14 cellular contexts compared by ENCODE assay signal in genomic region chr5:151779531-151780125, GRCh38. TPM values are rescaled to one million over a fixed set of nuclear protein-coding genes. Genes with fewer than 3 reads are reported as not detected.
DNase-seq lines count a peak whose midpoint lies in the region; ATAC-seq, FAIRE-seq and TF ChIP-seq lines count a peak whose summit lies in the region.
"Had no signal": no experiment of that assay in that cellular context is flagged by ENCODE, and none has a peak within 500 bp of the region (broad histone marks: within the 10 kb centered on the region; RNA-seq: fewer than 3 reads in every experiment).

No MANE protein-coding gene starts in this region.

- H3K36me3 Mint-ChIP-seq in activated naive CD4-positive, alpha-beta T cell treated with anti-CD3 and anti-CD28 coated beads for 36 hours (ENCODE audit: low read depth) = peaks cover 32% of the 10 kb centered on the region
- H3K36me3 Mint-ChIP-seq in astrocyte (ENCODE audit: low read depth, unreplicated experiment) = peaks cover 3% of the 10 kb centered on the region
- peaks cover 36% of the 10 kb centered on the region for H3K36me3 Mint-ChIP-seq in stimulated activated memory B cell treated with anti-CD40 and anti-IgM and Interleukin-4, amounts not matched to agents 10 μg/mL and 1 μg/mL and 100 μg/mL, for 72 hours

- no peak for FAIRE-seq in astrocyte (lab: Jason Lieb, UNC)

- H3K4me2 ChIP-seq in astrocyte (ENCODE audit: low read length) = no peak overlapping the region

- H2AFZ ChIP-seq in astrocyte (ENCODE audit: low read depth, low read length) = no peak overlapping the region

- H3K79me2 ChIP-seq in astrocyte (ENCODE audit: insufficient read depth, low read length) = peaks cover 100% of the 10 kb centered on the region

- H3K27ac ChIP-seq in astrocyte (ENCODE audit: low read depth, low read length) (no peak overlapping the region), substantia nigra (ENCODE audit: low read depth, low read length, poor library complexity, severe bottlenecking) (no peak overlapping the region)

- H3K4me3 Mint-ChIP-seq in activated naive CD4-positive, alpha-beta T cell treated with anti-CD3 and anti-CD28 coated beads for 36 hours = no peak overlapping the region
- H3K4me3 Mint-ChIP-seq in astrocyte (ENCODE audit: unreplicated experiment) = peak overlapping the region; percentile 1
- peak overlapping the region; percentile 41 for H3K4me3 Mint-ChIP-seq in stimulated activated memory B cell treated with anti-CD40 and anti-IgM and Interleukin-4, amounts not matched to agents 10 μg/mL and 1 μg/mL and 100 μg/mL, for 72 hours

- TF ChIP-seq CTCF in astrocyte (IDR thresholded peaks at IDR 0.05; ENCODE audit: insufficient read depth, low read depth, low read length) = no peak

- ATAC-seq in HG02610 (IDR thresholded peaks at IDR 0.05; ENCODE audit: unreplicated experiment) = peak; percentile 71
- ATAC-seq in stimulated activated memory B cell treated with anti-CD40 and anti-IgM and Interleukin-4, amounts not matched to agents 10 μg/mL and 1 μg/mL and 100 μg/mL, for 72 hours = no peak
- ATAC-seq: HCT116, SK-N-SH treated with all-trans-retinoic acid at 6 μM for 48 hours had no signal

- no peaks in the 10 kb centered on the region for H3K9me3 Mint-ChIP-seq in activated naive CD4-positive, alpha-beta T cell treated with anti-CD3 and anti-CD28 coated beads for 36 hours
- no peaks in the 10 kb centered on the region for H3K9me3 Mint-ChIP-seq in astrocyte (ENCODE audit: unreplicated experiment)
- H3K9me3 Mint-ChIP-seq in stimulated activated memory B cell treated with anti-CD40 and anti-IgM and Interleukin-4, amounts not matched to agents 10 μg/mL and 1 μg/mL and 100 μg/mL, for 72 hours = no peaks in the 10 kb centered on the region

- peaks cover 8% of the 10 kb centered on the region for H3K36me3 ChIP-seq in astrocyte (ENCODE audit: insufficient read depth, low read length)

- no peaks in the 10 kb centered on the region for H3K27me3 Mint-ChIP-seq in activated naive CD4-positive, alpha-beta T cell treated with anti-CD3 and anti-CD28 coated beads for 36 hours (ENCODE audit: low read depth)
- no peaks in the 10 kb centered on the region for H3K27me3 Mint-ChIP-seq in astrocyte (ENCODE audit: low read depth, unreplicated experiment)
- no peaks in the 10 kb centered on the region for H3K27me3 Mint-ChIP-seq in stimulated activated memory B cell treated with anti-CD40 and anti-IgM and Interleukin-4, amounts not matched to agents 10 μg/mL and 1 μg/mL and 100 μg/mL, for 72 hours

- no peak overlapping the region for H3K9ac ChIP-seq in astrocyte (ENCODE audit: low read length)

- peaks cover 5% of the 10 kb centered on the region for H3K4me1 ChIP-seq in astrocyte (ENCODE audit: insufficient read depth, low read length)

- intact Hi-C loops in activated naive CD4-positive, alpha-beta T cell treated with anti-CD3 and anti-CD28 coated beads for 36 hours (cut with micrococcal nuclease) = loop anchor here (10.0 kb wide), 1 partner anchor 1325 kb away; no protein-coding TSS in a partner anchor

- no peaks in the 10 kb centered on the region for H3K27me3 ChIP-seq in astrocyte (ENCODE audit: insufficient read depth, low read length)

- no peaks in the 10 kb centered on the region for H3K9me3 ChIP-seq in astrocyte (ENCODE audit: insufficient read depth, low read depth, low read length)

- DNase-seq in activated naive CD4-positive, alpha-beta T cell treated with anti-CD3 and anti-CD28 coated beads for 36 hours = no peak
- no peak for DNase-seq in activated naive CD4-positive, alpha-beta T cell treated with anti-CD3 and anti-CD28 coated beads, Interleukin-2, amount 50 U/mL, for 16 hours
- no peak for DNase-seq in astrocyte (ENCODE audit: low read depth)
- no peak for DNase-seq in substantia nigra (lab: John Stamatoyannopoulos, UW)
- DNase-seq in SIG-M5 treated with dmso at 0.1 percent for 504 hours (lab: John Stamatoyannopoulos, UW; ENCODE audit: unreplicated experiment) = no peak
- no peak for DNase-seq in H4 (ENCODE audit: low spot score)
- DNase-seq: activated CD4-positive, alpha-beta T cell treated with anti-CD3 and anti-CD28 coated beads, Interleukin-2, amount 50 U/mL, for 4 hours; aorta; GF-D8; NCI-H748 treated with DMSO at 0.1 percent for 48 hours had no signal

- H3K4me3 ChIP-seq in astrocyte (ENCODE audit: insufficient read depth, low read depth, low read length) = no peak overlapping the region

- peaks cover 84% of the 10 kb centered on the region for H3K4me1 Mint-ChIP-seq in activated naive CD4-positive, alpha-beta T cell treated with anti-CD3 and anti-CD28 coated beads for 36 hours (ENCODE audit: low read depth)
- H3K4me1 Mint-ChIP-seq in astrocyte (ENCODE audit: low read depth, unreplicated experiment) = peaks cover 43% of the 10 kb centered on the region
- peaks cover 64% of the 10 kb centered on the region for H3K4me1 Mint-ChIP-seq in stimulated activated memory B cell treated with anti-CD40 and anti-IgM and Interleukin-4, amounts not matched to agents 10 μg/mL and 1 μg/mL and 100 μg/mL, for 72 hours

- CTCF ChIA-PET in activated naive CD4-positive, alpha-beta T cell treated with anti-CD3 and anti-CD28 coated beads for 36 hours (lab: Charles Lee) = no interaction called here

- H3K27ac Mint-ChIP-seq in activated naive CD4-positive, alpha-beta T cell treated with anti-CD3 and anti-CD28 coated beads for 36 hours = peak overlapping the region; percentile 26
- H3K27ac Mint-ChIP-seq in astrocyte (ENCODE audit: unreplicated experiment) = no peak overlapping the region
- H3K27ac Mint-ChIP-seq in stimulated activated memory B cell treated with anti-CD40 and anti-IgM and Interleukin-4, amounts not matched to agents 10 μg/mL and 1 μg/mL and 100 μg/mL, for 72 hours = peak overlapping the region; percentile 56

- H4K20me1 ChIP-seq in astrocyte (ENCODE audit: insufficient read depth, low read length) = peaks cover 98% of the 10 kb centered on the region

RNA-seq across cellular contexts. Expression of gene G3BP1, which starts 7.9 kb away (rescaled TPM):
- 100 to 1,000 TPM; 220 to 241 TPM for total RNA-seq in activated naive CD4-positive, alpha-beta T cell treated with anti-CD3 and anti-CD28 coated beads for 36 hours
- total RNA-seq in astrocyte = 231 and 246 TPM in 2 replicates
- total RNA-seq in H4 (2014; rRNA removed; shearing (Covaris generic)) = 113 and 129 TPM in 2 replicates

RNA-seq across cellular contexts. Expression of gene ATOX1, which starts 21.2 kb away (rescaled TPM):
- 10 to 100 TPM; 87.7 to 92.6 TPM for total RNA-seq in activated naive CD4-positive, alpha-beta T cell treated with anti-CD3 and anti-CD28 coated beads for 36 hours
- total RNA-seq in astrocyte = 265 and 274 TPM in 2 replicates
- total RNA-seq in H4 (2014; rRNA removed; shearing (Covaris generic)) = 85.3 and 121 TPM in 2 replicates
